In genomic region chr5:154524181-154524580, GRCh38 we compare ENCODE assay signal across 29 cellular contexts. TPM values are rescaled to one million over a fixed set of nuclear protein-coding genes. Genes with fewer than 3 reads are reported as not detected.
DNase-seq lines count a peak whose midpoint lies in the region; ATAC-seq and TF ChIP-seq lines count a peak whose summit lies in the region.
"Had no signal": no experiment of that assay in that cellular context is flagged by ENCODE, and none has a peak within 500 bp of the region (broad histone marks: within the 10 kb centered on the region; RNA-seq: fewer than 3 reads in every experiment).

No MANE protein-coding gene starts in this region.

- POLR2A ChIA-PET in Caco-2 (lab: Charles Lee) = no interaction called here

- peak overlapping the region; percentile 34 for H3K56ac ChIP-seq in mesendoderm (ENCODE audit: low read length)

- no peaks in the 10 kb centered on the region for H3K9me3 Mint-ChIP-seq in Caco-2 (ENCODE audit: unreplicated experiment)
- H3K9me3 Mint-ChIP-seq: activated CD4-positive, alpha-beta T cell treated with anti-CD3 and anti-CD28 coated beads, Interleukin-2, amount 10 ng/mL, durations not matched to agents 24 days and 14 days; activated T-cell treated with anti-CD3 and anti-CD28 coated beads, Interleukin-2, amount 50 U/mL, for 24 hours; stimulated activated naive CD8-positive, alpha-beta T cell treated with anti-CD3 and anti-CD28 coated beads, Interleukin-15, amount 100 ng/mL, for 72 hours had no signal

- no peak overlapping the region for H3K18ac ChIP-seq in mesendoderm (ENCODE audit: low read length)

- H3K27me3 Mint-ChIP-seq in Caco-2 (ENCODE audit: insufficient read depth, unreplicated experiment) = peaks cover 5% of the 10 kb centered on the region

- BruUV-seq in Caco-2 (replicated peaks; lab: Mats Ljungman, UMichigan) = no TSS peak

- TF ChIP-seq CTCF in Caco-2 (IDR thresholded peaks at IDR 0.05; ENCODE audit: insufficient read depth in 1 of 2, low read depth in 1 of 2, low read length in 1 of 2, severe bottlenecking in 1 of 2, unreplicated experiment in 1 of 2) (no peak), ovary (IDR thresholded peaks at IDR 0.05) (no peak)

- peak overlapping the region; percentile 51 for H3K27ac Mint-ChIP-seq in Caco-2 (ENCODE audit: unreplicated experiment)
- H3K27ac Mint-ChIP-seq: activated CD4-positive, alpha-beta T cell treated with anti-CD3 and anti-CD28 coated beads, Interleukin-2, amount 10 ng/mL, durations not matched to agents 24 days and 14 days; activated T-cell treated with anti-CD3 and anti-CD28 coated beads, Interleukin-2, amount 50 U/mL, for 24 hours; stimulated activated naive CD8-positive, alpha-beta T cell treated with anti-CD3 and anti-CD28 coated beads, Interleukin-15, amount 100 ng/mL, for 72 hours had no signal

- H3K4me1 ChIP-seq in Caco-2 (peaks cover 15% of the 10 kb centered on the region), SJCRH30 (peaks cover 15% of the 10 kb centered on the region), mesendoderm (ENCODE audit: control insufficient read depth, low read depth, low read length) (peaks cover 23% of the 10 kb centered on the region), rectal smooth muscle tissue (ENCODE audit: control insufficient read depth, insufficient read depth, low read length) (peaks cover 21% of the 10 kb centered on the region), ovary (ENCODE audit: insufficient read depth) (no peaks in the 10 kb centered on the region)
- H3K4me1 ChIP-seq: BLaER1 had no signal

- no peak overlapping the region for H3K4ac ChIP-seq in mesendoderm (ENCODE audit: low read depth, low read length)

- TF ChIP-seq EP300 in ovary (IDR thresholded peaks at IDR 0.05) = no peak

- ATAC-seq in HG02884 (IDR thresholded peaks at IDR 0.05; ENCODE audit: unreplicated experiment) = no peak
- ATAC-seq: HCT116; stimulated activated naive CD8-positive, alpha-beta T cell treated with anti-CD3 and anti-CD28 coated beads, Interleukin-15, amount 100 ng/mL, for 72 hours had no signal

- no peak overlapping the region for H3K4me2 ChIP-seq in mesendoderm (ENCODE audit: low read length)
- H3K4me2 ChIP-seq: BLaER1 had no signal

- DNase-seq in Caco-2 (no peak), SJCRH30 (no peak), mesendoderm (peak; percentile 20), ovary (no peak), amygdala (lab: John Stamatoyannopoulos, UW) (no peak), HK-2 (ENCODE audit: unreplicated experiment) (no peak)
- DNase-seq: activated CD4-positive, alpha-beta T cell treated with anti-CD3 and anti-CD28 coated beads, Interleukin-2, amount 10 ng/mL, durations not matched to agents 24 days and 14 days; activated gamma-delta T cell treated with Interleukin-2 at 50 U/mL for 16 hours; activated T-cell treated with anti-CD3 and anti-CD28 coated beads, Interleukin-2, amount 50 U/mL, for 24 hours; COR-L47; DMS79 treated with DMSO at 0.1 percent for 48 hours; dorsolateral prefrontal cortex; GF-D8; Kasumi-1; NCI-H1436; NCI-H446; RPMI8226; stimulated activated CD8-positive, alpha-beta memory T cell treated with anti-CD3 and anti-CD28 coated beads, Interleukin-4, amount 100 ng/mL, for 48 hours; stimulated activated naive CD8-positive, alpha-beta T cell treated with anti-CD3 and anti-CD28 coated beads, Interleukin-15, amount 100 ng/mL, for 72 hours; thyroid gland had no signal

- H3K27me3 ChIP-seq in Caco-2 (replicated peaks; ENCODE audit: control insufficient read depth, insufficient read depth, low read length) (no peaks in the 10 kb centered on the region), SJCRH30 (no peaks in the 10 kb centered on the region; the same call in 1 of the 2 replicates), mesendoderm (ENCODE audit: insufficient read depth, low read length, poor library complexity) (no peaks in the 10 kb centered on the region), rectal smooth muscle tissue (ENCODE audit: control insufficient read depth, insufficient read depth, low read length) (no peaks in the 10 kb centered on the region), ovary (no peaks in the 10 kb centered on the region)
- H3K27me3 ChIP-seq: thyroid gland had no signal

- H3K4me1 Mint-ChIP-seq in Caco-2 (ENCODE audit: low read depth, unreplicated experiment) = peaks cover 18% of the 10 kb centered on the region
- H3K4me1 Mint-ChIP-seq: activated CD4-positive, alpha-beta T cell treated with anti-CD3 and anti-CD28 coated beads, Interleukin-2, amount 10 ng/mL, durations not matched to agents 24 days and 14 days had no signal

- no peak overlapping the region for H2BK15ac ChIP-seq in mesendoderm (replicated peaks; ENCODE audit: low read depth)

- H3K36me3 ChIP-seq in Caco-2 (ENCODE audit: control insufficient read depth, insufficient read depth, low read length) (no peaks in the 10 kb centered on the region), SJCRH30 (no peaks in the 10 kb centered on the region), mesendoderm (ENCODE audit: control insufficient read depth, insufficient read depth, low read length) (no peaks in the 10 kb centered on the region), rectal smooth muscle tissue (ENCODE audit: control insufficient read depth, insufficient read depth, low read length) (no peaks in the 10 kb centered on the region), ovary (no peaks in the 10 kb centered on the region)
- H3K36me3 ChIP-seq: BLaER1, neutrophil, thyroid gland had no signal

- H4K5ac ChIP-seq in mesendoderm (ENCODE audit: low read length) = no peak overlapping the region

- no peaks in the 10 kb centered on the region for H3K79me1 ChIP-seq in mesendoderm (ENCODE audit: low read length)

- intact Hi-C loops in Caco-2 (cut with micrococcal nuclease; ENCODE audit: unreplicated experiment) (no loop called here), ovary (cut with DNase I) (no loop called here)

- H3K9me3 ChIP-seq in Caco-2 = no peaks in the 10 kb centered on the region
- 0 out of 2 replicates have a peak, but pooled peaks cover under 1% of the 10 kb centered on the region for H3K9me3 ChIP-seq in SJCRH30 (replicated peaks)
- no peaks in the 10 kb centered on the region for H3K9me3 ChIP-seq in ovary
- H3K9me3 ChIP-seq: BLaER1, neutrophil, thyroid gland had no signal

- no peak for TF ChIP-seq POLR2A in ovary (IDR thresholded peaks at IDR 0.05)

- CTCF ChIA-PET in Caco-2 (lab: Charles Lee) = interaction anchor here (0.6 kb wide), 2 partner anchors 15 to 807 kb away, joined by 3 to 6 read pairs; no protein-coding TSS in a partner anchor

- H2BK5ac ChIP-seq in mesendoderm (ENCODE audit: low read length) = peak overlapping the region; percentile 87

- no peak overlapping the region for H3K4me3 ChIP-seq in Caco-2 (ENCODE audit: low read depth, low read length)
- no peak overlapping the region for H3K4me3 ChIP-seq in SJCRH30
- H3K4me3 ChIP-seq in mesendoderm (ENCODE audit: low read length) = no peak overlapping the region
- H3K4me3 ChIP-seq in rectal smooth muscle tissue (ENCODE audit: low read length) = no peak overlapping the region
- no peak overlapping the region for H3K4me3 ChIP-seq in ovary
- H3K4me3 ChIP-seq: BLaER1, dorsolateral prefrontal cortex, skin epidermis, thyroid gland had no signal

- H3K36me3 Mint-ChIP-seq in Caco-2 (ENCODE audit: insufficient read depth, unreplicated experiment) = no peaks in the 10 kb centered on the region

- no peaks in the 10 kb centered on the region for H3K79me2 ChIP-seq in mesendoderm (ENCODE audit: control insufficient read depth, insufficient read depth, low read length)

- peak overlapping the region; percentile 75 for H2AK5ac ChIP-seq in mesendoderm (ENCODE audit: low read length)

- no peak overlapping the region for H3K4me3 Mint-ChIP-seq in Caco-2 (ENCODE audit: unreplicated experiment)
- H3K4me3 Mint-ChIP-seq: activated CD4-positive, alpha-beta T cell treated with anti-CD3 and anti-CD28 coated beads, Interleukin-2, amount 10 ng/mL, durations not matched to agents 24 days and 14 days; activated T-cell treated with anti-CD3 and anti-CD28 coated beads, Interleukin-2, amount 50 U/mL, for 24 hours; stimulated activated naive CD8-positive, alpha-beta T cell treated with anti-CD3 and anti-CD28 coated beads, Interleukin-15, amount 100 ng/mL, for 72 hours had no signal

- no peak overlapping the region for H4K8ac ChIP-seq in mesendoderm (ENCODE audit: low read depth, low read length)

- H3K9ac ChIP-seq in mesendoderm (ENCODE audit: low read length) (peak overlapping the region; percentile 34), rectal smooth muscle tissue (ENCODE audit: low read length) (no peak overlapping the region)
- H3K9ac ChIP-seq: BLaER1 had no signal

- H3K23ac ChIP-seq in mesendoderm (ENCODE audit: low read length) = no peak overlapping the region

- H3K27ac ChIP-seq in SJCRH30 (peak overlapping the region; percentile 46; the same call in 1 of the 2 replicates), mesendoderm (ENCODE audit: low read depth, low read length) (peak overlapping the region; percentile 4), rectal smooth muscle tissue (ENCODE audit: low read depth, low read length) (peak overlapping the region; percentile 68), ovary (no peak overlapping the region)
- H3K27ac ChIP-seq: BLaER1, dorsolateral prefrontal cortex, neutrophil, thyroid gland had no signal

- H2BK120ac ChIP-seq in mesendoderm (ENCODE audit: low read depth, low read length) = no peak overlapping the region

- no CpG with 5 or more reads among the region's 4 CpGs for WGBS in mesendoderm (ENCODE audit: extremely low coverage, insufficient coverage, low lambda C conversion rate)
- WGBS in ovary, 3 donors = 83 to 89% (median 86%) methylated on average over 4 of the region's 4 CpGs

RNA-seq across cellular contexts. Expression of gene HAND1, which starts 46.2 kb away (rescaled TPM):
- total RNA-seq in Caco-2 (2022) (0.45 and 2.2 TPM in 2 replicates), ovary (not detected)
- total RNA-seq in SJCRH30 (2014; rRNA removed; shearing (Covaris generic)) = not detected in 2 replicates
- 0.94 TPM for polyA plus RNA-seq in mesendoderm (2013, experiment 1 of 2)
- 0.81 TPM for polyA plus RNA-seq in mesendoderm (2013, experiment 2 of 2)
- not detected for polyA plus RNA-seq in ovary
- total RNA-seq: activated CD4-positive, alpha-beta T cell treated with anti-CD3 and anti-CD28 coated beads, Interleukin-2, amount 10 ng/mL, durations not matched to agents 24 days and 14 days; cerebellum; lower leg skin; pulmonary artery endothelial cell; thyroid gland had no signal

Comparison
In these comparisons a context has a peak if more than half of its experiments do, and no peak if none do; other contexts are left out.
1. H3K27ac ChIP-seq: peak in SJCRH30 (single experiment), mesendoderm (single experiment) and rectal smooth muscle tissue (single experiment); none in ovary (0 of 2).